ENCODE assay signal across 10 cellular contexts in genomic region chr11:8807544-8808225, GRCh38.
DNase-seq lines count a peak whose midpoint lies in the region; ATAC-seq, FAIRE-seq and TF ChIP-seq lines count a peak whose summit lies in the region.
"Had no signal": no experiment of that assay in that cellular context is flagged by ENCODE, and none has a peak within 500 bp of the region (broad histone marks: within the 10 kb centered on the region; RNA-seq: fewer than 3 reads in every experiment).

No MANE protein-coding gene starts in this region.

- FAIRE-seq in bronchial epithelial cell (lab: Jason Lieb, UNC), result no peak

- TF ChIP-seq CTCF in bronchial epithelial cell (IDR thresholded peaks at IDR 0.05; ENCODE audit: insufficient read depth, low read length, severe bottlenecking) (no peak), smooth muscle cell (IDR thresholded peaks at IDR 0.05; ENCODE audit: borderline replicate concordance, insufficient read depth, poor library complexity, severe bottlenecking) (no peak)

- peak overlapping the region; percentile 96 for H3K4me2 ChIP-seq in GM23248 (ENCODE audit: unreplicated experiment)
- peak overlapping the region; percentile 92 for H3K4me2 ChIP-seq in smooth muscle cell
- H3K4me2 ChIP-seq: KMS-11 had no signal

- peak overlapping the region; percentile 55 for H3K4me3 ChIP-seq in GM23248
- peak overlapping the region; percentile 9 for H3K4me3 ChIP-seq in bronchial epithelial cell (ENCODE audit: low read depth, low read length)
- peak overlapping the region; percentile 10 for H3K4me3 ChIP-seq in smooth muscle cell
- H3K4me3 ChIP-seq: SJSA1 had no signal

- H3K79me2 ChIP-seq in GM23248 (ENCODE audit: insufficient read depth) (peaks cover 66% of the 10 kb centered on the region), smooth muscle cell (ENCODE audit: low read depth) (peaks cover 82% of the 10 kb centered on the region)

- H3K27ac ChIP-seq in GM23248 (peak overlapping the region; percentile 84), smooth muscle cell (ENCODE audit: low read depth) (peak overlapping the region; percentile 94)
- H3K27ac ChIP-seq: KMS-11, SJSA1 had no signal

- peaks cover 50% of the 10 kb centered on the region for H3K4me1 ChIP-seq in GM23248 (ENCODE audit: insufficient read depth)
- peaks cover 42% of the 10 kb centered on the region for H3K4me1 ChIP-seq in smooth muscle cell (ENCODE audit: low read depth)

- H2AFZ ChIP-seq in GM23248 (peak overlapping the region; percentile 67), smooth muscle cell (ENCODE audit: low read depth) (no peak overlapping the region)

- H3K27me3 ChIP-seq in GM23248 (replicated peaks; ENCODE audit: insufficient read depth), result no peaks in the 10 kb centered on the region
- no peaks in the 10 kb centered on the region for H3K27me3 ChIP-seq in bronchial epithelial cell (ENCODE audit: control insufficient read depth, insufficient read depth, low read length)
- H3K27me3 ChIP-seq in smooth muscle cell (ENCODE audit: low read depth), result no peaks in the 10 kb centered on the region
- H3K27me3 ChIP-seq: SJSA1 had no signal

- H3K9me3 ChIP-seq in GM23248 (ENCODE audit: low read depth) (no peaks in the 10 kb centered on the region), smooth muscle cell (replicated peaks; ENCODE audit: low read depth) (no peaks in the 10 kb centered on the region)
- H3K9me3 ChIP-seq: SJSA1 had no signal

- WGBS in GM23248 (ENCODE audit: low coverage in 1 of 2, low lambda C conversion rate in 2 of 2, missing lambda C conversion rate in 2 of 2), 2 experiments, result 18 to 27% methylated on average over 10 of the region's 10 CpGs
- 39% methylated on average over 10 of the region's 10 CpGs for WGBS in smooth muscle cell (ENCODE audit: low lambda C conversion rate)

- H3K36me3 ChIP-seq in GM23248 (ENCODE audit: low read depth) (no peaks in the 10 kb centered on the region), bronchial epithelial cell (ENCODE audit: control insufficient read depth, insufficient read depth, low read length) (no peaks in the 10 kb centered on the region), smooth muscle cell (ENCODE audit: low read depth) (no peaks in the 10 kb centered on the region)
- H3K36me3 ChIP-seq: SJSA1 had no signal

- in situ Hi-C loops in GM23248 (cut with MboI), result no loop called here

- peak overlapping the region; percentile 60 for H3K9ac ChIP-seq in GM23248
- peak overlapping the region; percentile 53 for H3K9ac ChIP-seq in smooth muscle cell (ENCODE audit: low read depth)
- H3K9ac ChIP-seq: KMS-11 had no signal

- H3K9me2 ChIP-seq in GM23248 (ENCODE audit: insufficient read depth), result no peaks in the 10 kb centered on the region

- H3F3A ChIP-seq in GM23248 (ENCODE audit: insufficient read depth) (peaks cover 41% of the 10 kb centered on the region), smooth muscle cell (ENCODE audit: low read depth) (peaks cover 47% of the 10 kb centered on the region)

- DNase-seq in GM23248 (peak; percentile 84), bronchial epithelial cell (ENCODE audit: low read depth) (peak; percentile 79), iris pigment epithelial cell (ENCODE audit: low read depth) (peak; percentile 82), smooth muscle cell (lab: John Stamatoyannopoulos, UW; ENCODE audit: unreplicated experiment) (no peak), Ammon's horn (ENCODE audit: low spot score) (no peak)
- DNase-seq in activated T-cell treated with anti-CD3 and anti-CD28 coated beads, Interleukin-2, amount 50 U/mL, for 1 hour, result no peak

- H4K20me1 ChIP-seq in GM23248 (ENCODE audit: insufficient read depth) (no peaks in the 10 kb centered on the region), smooth muscle cell (ENCODE audit: low read depth) (peaks cover 44% of the 10 kb centered on the region)

- ATAC-seq in GM18868 (IDR thresholded peaks at IDR 0.05; ENCODE audit: unreplicated experiment) (no peak), HG03097 (IDR thresholded peaks at IDR 0.05; ENCODE audit: low FRiP score, unreplicated experiment) (no peak)

Comparison
In these comparisons a context has a peak if more than half of its experiments do, and no peak if none do; other contexts are left out.
1. DNase-seq: peak in GM23248 (single experiment), bronchial epithelial cell (single experiment) and iris pigment epithelial cell (single experiment); none in smooth muscle cell (single experiment), activated T-cell treated with anti-CD3 and anti-CD28 coated beads, Interleukin-2, amount 50 U/mL, for 1 hour (single experiment) and Ammon's horn (single experiment).
2. Peak in every context shown above with its lines, with median percentiles within 50 percentile points of each other: H3K4me3 ChIP-seq.